1 cellular context compared by ENCODE assay signal in the genomic region with DNA sequence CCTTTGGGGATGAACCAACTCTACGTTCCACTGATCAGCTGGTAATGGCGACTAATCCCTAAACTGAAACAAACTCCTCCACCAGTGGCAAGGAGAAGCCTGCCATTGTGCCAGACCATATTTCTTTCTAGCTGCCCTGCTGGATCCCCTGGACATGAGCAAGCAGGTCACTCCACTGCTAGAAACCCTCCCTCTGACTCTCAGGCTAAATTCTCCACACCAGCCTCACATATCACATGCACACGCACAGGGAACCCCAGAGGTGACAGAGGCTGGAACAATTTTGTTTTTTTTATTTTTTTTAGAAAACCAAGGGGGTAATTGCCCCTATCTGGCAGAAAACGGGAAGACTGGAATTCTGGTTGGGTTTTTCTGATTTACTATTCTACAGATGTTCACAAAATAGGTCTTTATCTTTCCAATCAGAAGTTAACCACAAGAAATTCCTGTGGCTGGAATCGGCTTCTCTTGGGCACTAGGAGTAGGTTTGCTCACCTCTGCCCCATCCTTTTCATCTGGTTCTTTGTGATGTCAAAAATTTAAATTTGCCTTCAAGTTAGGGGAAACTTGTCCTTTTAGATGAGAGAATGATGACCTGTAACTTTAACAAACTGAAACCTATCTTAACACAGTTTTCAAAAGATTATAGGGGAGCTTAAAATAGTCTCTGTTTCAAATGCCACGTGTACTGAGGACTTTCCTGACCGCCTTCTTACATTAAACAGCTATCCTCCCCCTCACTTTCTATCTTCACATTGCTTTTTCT.
TF ChIP-seq lines count a peak whose summit lies in the region.

No MANE protein-coding gene starts in this region.

TF ChIP-seq in WTC11, 78 proteins besides CTCF, POLR2A, EP300 and RAD21 (continued from another document):
- TF ChIP-seq, protein P1, sequence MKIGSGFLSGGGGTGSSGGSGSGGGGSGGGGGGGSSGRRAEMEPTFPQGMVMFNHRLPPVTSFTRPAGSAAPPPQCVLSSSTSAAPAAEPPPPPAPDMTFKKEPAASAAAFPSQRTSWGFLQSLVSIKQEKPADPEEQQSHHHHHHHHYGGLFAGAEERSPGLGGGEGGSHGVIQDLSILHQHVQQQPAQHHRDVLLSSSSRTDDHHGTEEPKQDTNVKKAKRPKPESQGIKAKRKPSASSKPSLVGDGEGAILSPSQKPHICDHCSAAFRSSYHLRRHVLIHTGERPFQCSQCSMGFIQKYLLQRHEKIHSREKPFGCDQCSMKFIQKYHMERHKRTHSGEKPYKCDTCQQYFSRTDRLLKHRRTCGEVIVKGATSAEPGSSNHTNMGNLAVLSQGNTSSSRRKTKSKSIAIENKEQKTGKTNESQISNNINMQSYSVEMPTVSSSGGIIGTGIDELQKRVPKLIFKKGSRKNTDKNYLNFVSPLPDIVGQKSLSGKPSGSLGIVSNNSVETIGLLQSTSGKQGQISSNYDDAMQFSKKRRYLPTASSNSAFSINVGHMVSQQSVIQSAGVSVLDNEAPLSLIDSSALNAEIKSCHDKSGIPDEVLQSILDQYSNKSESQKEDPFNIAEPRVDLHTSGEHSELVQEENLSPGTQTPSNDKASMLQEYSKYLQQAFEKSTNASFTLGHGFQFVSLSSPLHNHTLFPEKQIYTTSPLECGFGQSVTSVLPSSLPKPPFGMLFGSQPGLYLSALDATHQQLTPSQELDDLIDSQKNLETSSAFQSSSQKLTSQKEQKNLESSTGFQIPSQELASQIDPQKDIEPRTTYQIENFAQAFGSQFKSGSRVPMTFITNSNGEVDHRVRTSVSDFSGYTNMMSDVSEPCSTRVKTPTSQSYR (CRISPR knock-in tag; IDR thresholded peaks at IDR 0.05): no peak
- TF ChIP-seq, protein P2, sequence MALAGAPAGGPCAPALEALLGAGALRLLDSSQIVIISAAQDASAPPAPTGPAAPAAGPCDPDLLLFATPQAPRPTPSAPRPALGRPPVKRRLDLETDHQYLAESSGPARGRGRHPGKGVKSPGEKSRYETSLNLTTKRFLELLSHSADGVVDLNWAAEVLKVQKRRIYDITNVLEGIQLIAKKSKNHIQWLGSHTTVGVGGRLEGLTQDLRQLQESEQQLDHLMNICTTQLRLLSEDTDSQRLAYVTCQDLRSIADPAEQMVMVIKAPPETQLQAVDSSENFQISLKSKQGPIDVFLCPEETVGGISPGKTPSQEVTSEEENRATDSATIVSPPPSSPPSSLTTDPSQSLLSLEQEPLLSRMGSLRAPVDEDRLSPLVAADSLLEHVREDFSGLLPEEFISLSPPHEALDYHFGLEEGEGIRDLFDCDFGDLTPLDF (CRISPR knock-in tag; IDR thresholded peaks at IDR 0.05): no peak
- no peak for TF ChIP-seq ZNF396 (CRISPR knock-in tag; IDR thresholded peaks at IDR 0.05; ENCODE audit: borderline replicate concordance)
- TF ChIP-seq, protein P3, sequence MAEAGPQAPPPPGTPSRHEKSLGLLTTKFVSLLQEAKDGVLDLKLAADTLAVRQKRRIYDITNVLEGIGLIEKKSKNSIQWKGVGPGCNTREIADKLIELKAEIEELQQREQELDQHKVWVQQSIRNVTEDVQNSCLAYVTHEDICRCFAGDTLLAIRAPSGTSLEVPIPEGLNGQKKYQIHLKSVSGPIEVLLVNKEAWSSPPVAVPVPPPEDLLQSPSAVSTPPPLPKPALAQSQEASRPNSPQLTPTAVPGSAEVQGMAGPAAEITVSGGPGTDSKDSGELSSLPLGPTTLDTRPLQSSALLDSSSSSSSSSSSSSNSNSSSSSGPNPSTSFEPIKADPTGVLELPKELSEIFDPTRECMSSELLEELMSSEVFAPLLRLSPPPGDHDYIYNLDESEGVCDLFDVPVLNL (CRISPR knock-in tag; IDR thresholded peaks at IDR 0.05; ENCODE audit: borderline replicate concordance, low read depth): no peak
- no peak for TF ChIP-seq JAZF1 (CRISPR knock-in tag; IDR thresholded peaks at IDR 0.05)
- no peak for TF ChIP-seq FOXJ3 (CRISPR knock-in tag; IDR thresholded peaks at IDR 0.05; ENCODE audit: borderline replicate concordance)
- TF ChIP-seq GRHL2 (CRISPR knock-in tag; IDR thresholded peaks at IDR 0.05; ENCODE audit: insufficient replicate concordance, severe bottlenecking): no peak
- TF ChIP-seq ZNF219 (CRISPR knock-in tag; IDR thresholded peaks at IDR 0.05; ENCODE audit: borderline replicate concordance): no peak
- TF ChIP-seq, protein P4, sequence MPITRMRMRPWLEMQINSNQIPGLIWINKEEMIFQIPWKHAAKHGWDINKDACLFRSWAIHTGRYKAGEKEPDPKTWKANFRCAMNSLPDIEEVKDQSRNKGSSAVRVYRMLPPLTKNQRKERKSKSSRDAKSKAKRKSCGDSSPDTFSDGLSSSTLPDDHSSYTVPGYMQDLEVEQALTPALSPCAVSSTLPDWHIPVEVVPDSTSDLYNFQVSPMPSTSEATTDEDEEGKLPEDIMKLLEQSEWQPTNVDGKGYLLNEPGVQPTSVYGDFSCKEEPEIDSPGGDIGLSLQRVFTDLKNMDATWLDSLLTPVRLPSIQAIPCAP (CRISPR knock-in tag; IDR thresholded peaks at IDR 0.05): no peak
- TF ChIP-seq IRF2 (CRISPR knock-in tag; IDR thresholded peaks at IDR 0.05; ENCODE audit: borderline replicate concordance, low read depth): no peak
- TF ChIP-seq, protein P5, sequence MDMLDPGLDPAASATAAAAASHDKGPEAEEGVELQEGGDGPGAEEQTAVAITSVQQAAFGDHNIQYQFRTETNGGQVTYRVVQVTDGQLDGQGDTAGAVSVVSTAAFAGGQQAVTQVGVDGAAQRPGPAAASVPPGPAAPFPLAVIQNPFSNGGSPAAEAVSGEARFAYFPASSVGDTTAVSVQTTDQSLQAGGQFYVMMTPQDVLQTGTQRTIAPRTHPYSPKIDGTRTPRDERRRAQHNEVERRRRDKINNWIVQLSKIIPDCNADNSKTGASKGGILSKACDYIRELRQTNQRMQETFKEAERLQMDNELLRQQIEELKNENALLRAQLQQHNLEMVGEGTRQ (CRISPR knock-in tag; IDR thresholded peaks at IDR 0.05): no peak
